In the genomic region with DNA sequence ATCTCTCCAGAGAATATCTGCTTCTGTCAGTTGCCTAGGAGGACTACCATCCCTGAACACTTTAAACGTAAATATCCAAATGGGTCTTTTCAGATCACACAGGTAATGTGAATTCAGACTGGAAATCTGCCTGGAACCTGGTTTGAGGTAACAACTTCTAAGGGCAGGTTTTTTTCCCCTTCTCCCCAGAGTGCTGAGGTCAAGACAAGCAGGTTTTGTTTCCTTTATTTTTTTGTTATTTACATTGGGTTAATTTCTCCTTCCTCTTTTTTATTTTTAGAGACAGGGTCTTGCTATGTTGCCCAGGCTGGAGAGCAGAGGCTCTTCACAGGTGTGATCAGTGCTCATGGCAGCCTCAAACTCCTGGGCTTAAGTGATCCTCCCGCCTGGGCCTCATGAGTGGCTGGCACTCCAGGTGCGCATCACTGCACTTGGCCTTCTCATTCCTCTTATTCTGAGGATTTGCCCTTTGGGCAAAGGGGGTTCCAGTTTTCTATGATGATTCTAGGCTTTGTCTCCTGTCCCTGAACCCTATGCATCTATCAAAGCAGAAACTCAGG, we compare ENCODE assay signal across 12 cellular contexts.
"Had no signal": no experiment of that assay in that cellular context is flagged by ENCODE, and none has a peak within 500 bp of the region (broad histone marks: within the 10 kb centered on the region; RNA-seq: fewer than 3 reads in every experiment).

No MANE protein-coding gene starts in this region.

- DNase-seq: activated CD4-positive, alpha-beta T cell treated with anti-CD3 and anti-CD28 coated beads, Interleukin-2, amount 50 U/mL, for 4 hours; activated gamma-delta T cell treated with Interleukin-2 at 50 U/mL for 16 hours; activated T-cell treated with anti-CD3 and anti-CD28 coated beads, Interleukin-2, amount 50 U/mL, for 4 hours; aorta; foreskin keratinocyte; mesendoderm; pancreas; stimulated activated CD4-positive, alpha-beta T cell treated with anti-CD3 and anti-CD28 coated beads, Interleukin-4, amount 100 ng/mL, for 24 hours; thyroid gland had no signal

- H3K9me3 ChIP-seq: pancreas, thyroid gland, vagina had no signal

- H3K36me3 ChIP-seq: neural progenitor cell, pancreas, thyroid gland, vagina had no signal

- H3K4me3 Mint-ChIP-seq: activated T-cell treated with anti-CD3 and anti-CD28 coated beads, Interleukin-2, amount 50 U/mL, for 4 hours; neural progenitor cell had no signal

- H3K27ac Mint-ChIP-seq: neural progenitor cell had no signal

- H3K4me2 ChIP-seq: neural progenitor cell had no signal

- H3K4me3 ChIP-seq: neural progenitor cell, pancreas, thyroid gland, vagina had no signal

- H2AFZ ChIP-seq: neural progenitor cell had no signal

- ATAC-seq: activated CD4-positive, CD25-positive, alpha-beta regulatory T cell treated with anti-CD3 and anti-CD28 coated beads, Interleukin-2, amount 50 U/mL, for 24 hours; activated T-cell treated with anti-CD3 and anti-CD28 coated beads, Interleukin-2, amount 50 U/mL, for 4 hours; foreskin keratinocyte; pancreas had no signal

- H3K27me3 ChIP-seq: foreskin keratinocyte, neural progenitor cell, pancreas, thyroid gland, vagina had no signal

- H3K9ac ChIP-seq: neural progenitor cell had no signal

- H3K27ac ChIP-seq: foreskin keratinocyte, neural progenitor cell, pancreas, thyroid gland, vagina had no signal
